Comparison of ENCODE assay signal across 10 cellular contexts in the genomic region with DNA sequence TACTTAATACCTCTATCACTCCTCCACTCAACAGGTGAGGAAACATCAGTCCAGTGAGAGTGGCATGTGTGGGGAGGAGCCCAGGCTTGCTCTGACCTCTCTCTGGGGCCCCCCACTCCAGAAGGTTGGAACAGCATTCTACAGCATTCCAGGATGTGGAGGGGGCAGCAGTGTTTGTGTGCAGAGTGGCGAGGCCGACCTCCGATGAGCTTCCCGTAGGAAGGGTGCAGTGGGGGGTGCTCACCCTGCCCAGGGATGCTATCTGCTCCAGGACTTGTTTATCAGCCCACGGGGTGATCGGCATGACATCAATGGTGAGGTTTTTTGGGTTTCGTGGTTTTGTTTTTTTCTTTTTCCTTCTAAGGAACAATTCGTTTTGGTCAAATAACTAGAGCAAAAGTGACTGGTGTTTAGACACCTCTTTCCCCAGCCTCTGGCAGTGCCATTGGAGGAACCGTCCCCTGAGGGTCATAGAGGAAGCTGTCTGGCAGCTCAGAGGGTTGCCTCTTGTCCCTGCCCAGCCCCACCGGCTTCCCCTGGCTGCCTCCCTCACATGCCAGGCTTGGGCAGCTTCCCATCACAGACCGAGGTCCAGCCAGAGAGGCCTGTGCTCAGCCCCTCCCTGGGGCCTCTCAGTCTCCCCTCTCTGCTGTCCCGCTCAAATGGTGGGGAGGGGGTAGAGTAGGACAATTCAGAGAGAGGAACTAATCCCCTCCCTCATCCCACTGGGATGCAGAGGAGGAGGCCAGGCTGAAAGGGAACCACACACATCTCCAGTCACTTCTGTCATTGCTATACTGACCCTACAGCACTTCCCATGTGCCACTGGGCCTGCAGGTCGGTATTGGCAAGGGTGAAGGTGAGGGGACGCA.
A peak's percentile ranks its signal among the peaks of the same experiment; 100 is the strongest.
DNase-seq lines count a peak whose midpoint lies in the region; ATAC-seq, FAIRE-seq and TF ChIP-seq lines count a peak whose summit lies in the region.
"Had no signal": no experiment of that assay in that cellular context is flagged by ENCODE, and none has a peak within 500 bp of the region (broad histone marks: within the 10 kb centered on the region; RNA-seq: fewer than 3 reads in every experiment).

No MANE protein-coding gene starts in this region.

- DNase-seq in HTR-8/SVneo (ENCODE audit: insufficient read length, low spot score), result no peak
- DNase-seq in WTC11 (ENCODE audit: low spot score), result no peak
- DNase-seq in heart right ventricle, result peak in 1 of 2 donors; percentile 51
- DNase-seq in smooth muscle cell (lab: John Stamatoyannopoulos, UW; ENCODE audit: unreplicated experiment), result no peak
- no peak for DNase-seq in glutamatergic neuron
- no peak for DNase-seq in NCI-H345 treated with DMSO at 0.1 percent for 48 hours (lab: John Stamatoyannopoulos, UW; ENCODE audit: unreplicated experiment)
- DNase-seq: NCI-H2171 had no signal

- CTCF ChIA-PET in WTC11 (lab: Charles Lee), result interaction anchor here (0.9 to 3.1 kb wide), 5 partner anchors 10 to 98 kb away, joined by 3 to 13 read pairs (median 3); a partner anchor contains a TSS

- H3K36me3 ChIP-seq in heart right ventricle (no peaks in the 10 kb centered on the region), smooth muscle cell (ENCODE audit: low read depth) (no peaks in the 10 kb centered on the region)

- no peak overlapping the region for H3K4me3 Mint-ChIP-seq in WTC11
- no peak overlapping the region for H3K4me3 Mint-ChIP-seq in glutamatergic neuron (ENCODE audit: unreplicated experiment)

- H2AFZ ChIP-seq in smooth muscle cell (ENCODE audit: low read depth), result no peak overlapping the region

- H3K27me3 Mint-ChIP-seq in WTC11 (ENCODE audit: low read depth) (no peaks in the 10 kb centered on the region; the same call in 1 of the 2 replicates), glutamatergic neuron (ENCODE audit: unreplicated experiment) (peaks cover 11% of the 10 kb centered on the region)

- H3K27me3 ChIP-seq in heart right ventricle (no peaks in the 10 kb centered on the region), smooth muscle cell (ENCODE audit: low read depth) (no peaks in the 10 kb centered on the region)

- H3K79me2 ChIP-seq in smooth muscle cell (ENCODE audit: low read depth), result no peaks in the 10 kb centered on the region

- FAIRE-seq in HTR-8/SVneo (lab: Jason Lieb, UNC), result peak; percentile 76
- FAIRE-seq: colon had no signal

- POLR2A ChIA-PET in WTC11 (lab: Charles Lee), result no interaction called here

- H3K9me3 ChIP-seq in heart right ventricle (no peaks in the 10 kb centered on the region), smooth muscle cell (replicated peaks; ENCODE audit: low read depth) (no peaks in the 10 kb centered on the region)

- no peak overlapping the region for H3K9ac ChIP-seq in smooth muscle cell (ENCODE audit: low read depth)

- H3K4me3 ChIP-seq in heart right ventricle (no peak overlapping the region), smooth muscle cell (no peak overlapping the region)

- no peak for TF ChIP-seq CTCF in WTC11 (IDR thresholded peaks at IDR 0.05)
- no peak for TF ChIP-seq CTCF in heart right ventricle (IDR thresholded peaks at IDR 0.05)
- TF ChIP-seq CTCF in smooth muscle cell (IDR thresholded peaks at IDR 0.05; ENCODE audit: borderline replicate concordance, insufficient read depth, poor library complexity, severe bottlenecking), result no peak
- TF ChIP-seq CTCF in glutamatergic neuron (IDR thresholded peaks at IDR 0.05; ENCODE audit: partially characterized antibody, unreplicated experiment), result no peak

- peaks cover 26% of the 10 kb centered on the region for H3K4me1 Mint-ChIP-seq in WTC11
- H3K4me1 Mint-ChIP-seq in glutamatergic neuron (ENCODE audit: low read depth, unreplicated experiment), result peaks cover 5% of the 10 kb centered on the region

- H3K9me3 Mint-ChIP-seq in WTC11 (no peaks in the 10 kb centered on the region), glutamatergic neuron (ENCODE audit: unreplicated experiment) (no peaks in the 10 kb centered on the region)

- H3K4me2 ChIP-seq in smooth muscle cell, result peak overlapping the region; percentile 56

- no peak for ATAC-seq in WTC11
- ATAC-seq in heart right ventricle, result peak; percentile 2 to 46 (median 31)
- no peak for ATAC-seq in HG02798 (IDR thresholded peaks at IDR 0.05; ENCODE audit: poor library complexity, unreplicated experiment)
- no peak for ATAC-seq in GM21576 (IDR thresholded peaks at IDR 0.05; ENCODE audit: unreplicated experiment)

- H4K20me1 ChIP-seq in smooth muscle cell (ENCODE audit: low read depth), result no peaks in the 10 kb centered on the region

- peak overlapping the region; percentile 49; the same call in 1 of the 2 replicates for H3K27ac Mint-ChIP-seq in WTC11
- no peak overlapping the region for H3K27ac Mint-ChIP-seq in glutamatergic neuron (ENCODE audit: unreplicated experiment)

- H3K27ac ChIP-seq in heart right ventricle (peak overlapping the region; percentile 17 to 89 (median 46)), smooth muscle cell (ENCODE audit: low read depth) (peak overlapping the region; percentile 35)

- H3F3A ChIP-seq in smooth muscle cell (ENCODE audit: low read depth), result peaks cover 7% of the 10 kb centered on the region

- 58 to 59% methylated on average over 14 of the region's 14 CpGs for WGBS in heart right ventricle, 2 donors
- WGBS in smooth muscle cell (ENCODE audit: low lambda C conversion rate), result 64% methylated on average over 14 of the region's 14 CpGs

- H3K36me3 Mint-ChIP-seq in WTC11 (no peaks in the 10 kb centered on the region), glutamatergic neuron (ENCODE audit: unreplicated experiment) (no peaks in the 10 kb centered on the region)

- intact Hi-C loops in heart right ventricle (cut with DNase I), result loop anchor here (2.0 to 10.0 kb wide), 13 partner anchors 42 to 357 kb away; a partner anchor contains a TSS

- H3K4me1 ChIP-seq in heart right ventricle (peaks cover 19 to 89% (median 60%) of the 10 kb centered on the region in 9 donors), smooth muscle cell (ENCODE audit: low read depth) (peaks cover 20% of the 10 kb centered on the region)

TF ChIP-seq in WTC11, 78 proteins besides CTCF, POLR2A, EP300 and RAD21:
- TF ChIP-seq NFE2L1 (CRISPR knock-in tag; IDR thresholded peaks at IDR 0.05), result no peak
- no peak for TF ChIP-seq ZNF396 (CRISPR knock-in tag; IDR thresholded peaks at IDR 0.05; ENCODE audit: borderline replicate concordance)
- TF ChIP-seq CBFB (CRISPR knock-in tag; IDR thresholded peaks at IDR 0.05; ENCODE audit: low read depth), result no peak
- TF ChIP-seq, protein P1, sequence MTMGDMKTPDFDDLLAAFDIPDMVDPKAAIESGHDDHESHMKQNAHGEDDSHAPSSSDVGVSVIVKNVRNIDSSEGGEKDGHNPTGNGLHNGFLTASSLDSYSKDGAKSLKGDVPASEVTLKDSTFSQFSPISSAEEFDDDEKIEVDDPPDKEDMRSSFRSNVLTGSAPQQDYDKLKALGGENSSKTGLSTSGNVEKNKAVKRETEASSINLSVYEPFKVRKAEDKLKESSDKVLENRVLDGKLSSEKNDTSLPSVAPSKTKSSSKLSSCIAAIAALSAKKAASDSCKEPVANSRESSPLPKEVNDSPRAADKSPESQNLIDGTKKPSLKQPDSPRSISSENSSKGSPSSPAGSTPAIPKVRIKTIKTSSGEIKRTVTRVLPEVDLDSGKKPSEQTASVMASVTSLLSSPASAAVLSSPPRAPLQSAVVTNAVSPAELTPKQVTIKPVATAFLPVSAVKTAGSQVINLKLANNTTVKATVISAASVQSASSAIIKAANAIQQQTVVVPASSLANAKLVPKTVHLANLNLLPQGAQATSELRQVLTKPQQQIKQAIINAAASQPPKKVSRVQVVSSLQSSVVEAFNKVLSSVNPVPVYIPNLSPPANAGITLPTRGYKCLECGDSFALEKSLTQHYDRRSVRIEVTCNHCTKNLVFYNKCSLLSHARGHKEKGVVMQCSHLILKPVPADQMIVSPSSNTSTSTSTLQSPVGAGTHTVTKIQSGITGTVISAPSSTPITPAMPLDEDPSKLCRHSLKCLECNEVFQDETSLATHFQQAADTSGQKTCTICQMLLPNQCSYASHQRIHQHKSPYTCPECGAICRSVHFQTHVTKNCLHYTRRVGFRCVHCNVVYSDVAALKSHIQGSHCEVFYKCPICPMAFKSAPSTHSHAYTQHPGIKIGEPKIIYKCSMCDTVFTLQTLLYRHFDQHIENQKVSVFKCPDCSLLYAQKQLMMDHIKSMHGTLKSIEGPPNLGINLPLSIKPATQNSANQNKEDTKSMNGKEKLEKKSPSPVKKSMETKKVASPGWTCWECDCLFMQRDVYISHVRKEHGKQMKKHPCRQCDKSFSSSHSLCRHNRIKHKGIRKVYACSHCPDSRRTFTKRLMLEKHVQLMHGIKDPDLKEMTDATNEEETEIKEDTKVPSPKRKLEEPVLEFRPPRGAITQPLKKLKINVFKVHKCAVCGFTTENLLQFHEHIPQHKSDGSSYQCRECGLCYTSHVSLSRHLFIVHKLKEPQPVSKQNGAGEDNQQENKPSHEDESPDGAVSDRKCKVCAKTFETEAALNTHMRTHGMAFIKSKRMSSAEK (CRISPR knock-in tag; IDR thresholded peaks at IDR 0.05; ENCODE audit: borderline replicate concordance), result no peak
- no peak for TF ChIP-seq FOXJ3 (CRISPR knock-in tag; IDR thresholded peaks at IDR 0.05; ENCODE audit: borderline replicate concordance)
- TF ChIP-seq, protein P2, sequence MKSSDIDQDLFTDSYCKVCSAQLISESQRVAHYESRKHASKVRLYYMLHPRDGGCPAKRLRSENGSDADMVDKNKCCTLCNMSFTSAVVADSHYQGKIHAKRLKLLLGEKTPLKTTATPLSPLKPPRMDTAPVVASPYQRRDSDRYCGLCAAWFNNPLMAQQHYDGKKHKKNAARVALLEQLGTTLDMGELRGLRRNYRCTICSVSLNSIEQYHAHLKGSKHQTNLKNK (CRISPR knock-in tag; IDR thresholded peaks at IDR 0.05), result no peak
- no peak for TF ChIP-seq IRF2 (CRISPR knock-in tag; IDR thresholded peaks at IDR 0.05; ENCODE audit: borderline replicate concordance, low read depth)
- no peak for TF ChIP-seq ZNF416 (CRISPR knock-in tag; IDR thresholded peaks at IDR 0.05)
- no peak for TF ChIP-seq FOXP1 (CRISPR knock-in tag; IDR thresholded peaks at IDR 0.05; ENCODE audit: borderline replicate concordance)
- TF ChIP-seq EMX1 (CRISPR knock-in tag; IDR thresholded peaks at IDR 0.05), result no peak
- TF ChIP-seq NFYB (CRISPR knock-in tag; conservative IDR thresholded peaks at IDR 0.05; ENCODE audit: low read depth), result no peak
- TF ChIP-seq, protein P3, sequence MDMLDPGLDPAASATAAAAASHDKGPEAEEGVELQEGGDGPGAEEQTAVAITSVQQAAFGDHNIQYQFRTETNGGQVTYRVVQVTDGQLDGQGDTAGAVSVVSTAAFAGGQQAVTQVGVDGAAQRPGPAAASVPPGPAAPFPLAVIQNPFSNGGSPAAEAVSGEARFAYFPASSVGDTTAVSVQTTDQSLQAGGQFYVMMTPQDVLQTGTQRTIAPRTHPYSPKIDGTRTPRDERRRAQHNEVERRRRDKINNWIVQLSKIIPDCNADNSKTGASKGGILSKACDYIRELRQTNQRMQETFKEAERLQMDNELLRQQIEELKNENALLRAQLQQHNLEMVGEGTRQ (CRISPR knock-in tag; IDR thresholded peaks at IDR 0.05), result no peak
TF ChIP-seq in WTC11: peak in this region for 0.

Comparison
In these comparisons a context has a peak if more than half of its experiments do, and no peak if none do; other contexts are left out.
1. ATAC-seq: peak in heart right ventricle (8 of 8); none in WTC11 (single experiment), HG02798 (single experiment) and GM21576 (single experiment).